ENCODE assay signal across 1 cellular context in genomic region chr1:229029644-229030235, GRCh38.
TF ChIP-seq lines count a peak whose summit lies in the region.

No MANE protein-coding gene starts in this region.

TF ChIP-seq in GM23338, 12 proteins besides CTCF, POLR2A, EP300 and RAD21 (continued from another document):
- TF ChIP-seq ZNF462 (CRISPR knock-in tag; IDR thresholded peaks at IDR 0.05), result no peak
- TF ChIP-seq ZNF331 (CRISPR knock-in tag; IDR thresholded peaks at IDR 0.05; ENCODE audit: low read depth), result no peak
- no peak for TF ChIP-seq ZNF114 (CRISPR knock-in tag; IDR thresholded peaks at IDR 0.05)
- no peak for TF ChIP-seq CREB1 (CRISPR knock-in tag; IDR thresholded peaks at IDR 0.05; ENCODE audit: low read depth)
- no peak for TF ChIP-seq EZH2phosphoT487 (IDR thresholded peaks at IDR 0.05; ENCODE audit: unreplicated experiment)
- no peak for TF ChIP-seq EZH2 (IDR thresholded peaks at IDR 0.05; ENCODE audit: low read depth, unreplicated experiment)
- no peak for TF ChIP-seq REST (IDR thresholded peaks at IDR 0.05; ENCODE audit: unreplicated experiment)
- TF ChIP-seq POLR2AphosphoS5 (IDR thresholded peaks at IDR 0.05; ENCODE audit: low read depth), result no peak
- no peak for TF ChIP-seq JUNB (IDR thresholded peaks at IDR 0.05; ENCODE audit: unreplicated experiment)
- TF ChIP-seq ETS1 (IDR thresholded peaks at IDR 0.05), result no peak
